1 cellular context compared by ENCODE assay signal in genomic region chr10:11699546-11700097, GRCh38.
TF ChIP-seq lines count a peak whose summit lies in the region.

No MANE protein-coding gene starts in this region.

TF ChIP-seq in HepG2, 621 proteins besides CTCF, POLR2A, EP300 and RAD21 (continued from another document and continues in another):
- no peak for TF ChIP-seq GPBP1L1 (CRISPR knock-in tag; IDR thresholded peaks at IDR 0.05)
- TF ChIP-seq JUN (CRISPR knock-in tag; IDR thresholded peaks at IDR 0.05) = peak; percentile 70; the same call in 1 of the 2 replicates
- peak; percentile 41; the same call in 1 of the 2 replicates for TF ChIP-seq NFATC3 (CRISPR knock-in tag; IDR thresholded peaks at IDR 0.05)
- peak; percentile 9; the same call in 1 of the 2 replicates for TF ChIP-seq ZNF652 (CRISPR knock-in tag; IDR thresholded peaks at IDR 0.05; ENCODE audit: borderline replicate concordance, low read depth)
- peak; percentile 56 for TF ChIP-seq ELF1 (CRISPR knock-in tag; IDR thresholded peaks at IDR 0.05)
- no peak for TF ChIP-seq SIN3B (IDR thresholded peaks at IDR 0.05; ENCODE audit: low read length)
- TF ChIP-seq CSRNP2 (CRISPR knock-in tag; conservative IDR thresholded peaks at IDR 0.05; ENCODE audit: low read depth) = no peak
- no peak for TF ChIP-seq CHCHD3 (CRISPR knock-in tag; IDR thresholded peaks at IDR 0.05)
- TF ChIP-seq ZNF546 (CRISPR knock-in tag; conservative IDR thresholded peaks at IDR 0.05) = no peak
- TF ChIP-seq CBFB (CRISPR knock-in tag; IDR thresholded peaks at IDR 0.05) = peak; percentile 92
- TF ChIP-seq GLI4 (CRISPR knock-in tag; IDR thresholded peaks at IDR 0.05; ENCODE audit: borderline replicate concordance) = peak; percentile 61; the same call in 1 of the 2 replicates
- TF ChIP-seq ZFP62 (CRISPR knock-in tag; IDR thresholded peaks at IDR 0.05) = no peak
- no peak for TF ChIP-seq ZSCAN12 (CRISPR knock-in tag; IDR thresholded peaks at IDR 0.05)
- TF ChIP-seq ATF3 (CRISPR knock-in tag; IDR thresholded peaks at IDR 0.05) = no peak
- peak; percentile 95 for TF ChIP-seq ZNF788 (CRISPR knock-in tag; IDR thresholded peaks at IDR 0.05; ENCODE audit: borderline replicate concordance)
- TF ChIP-seq NFAT5 (CRISPR knock-in tag; IDR thresholded peaks at IDR 0.05) = no peak
- TF ChIP-seq POLR2G (IDR thresholded peaks at IDR 0.05; ENCODE audit: low read depth, low read length) = peak; percentile 57; the same call in 1 of the 2 replicates
- TF ChIP-seq NBN (conservative IDR thresholded peaks at IDR 0.05) = no peak
- peak; percentile 68; the same call in 1 of the 2 replicates for TF ChIP-seq ARID3A (IDR thresholded peaks at IDR 0.05; ENCODE audit: low read depth, low read length)
- peak; percentile 52; the same call in 1 of the 2 replicates for TF ChIP-seq ZBTB20 (CRISPR knock-in tag; IDR thresholded peaks at IDR 0.05; ENCODE audit: borderline replicate concordance, low read depth)
- peak; percentile 87; the same call in 1 of the 2 replicates for TF ChIP-seq MIER3 (CRISPR knock-in tag; IDR thresholded peaks at IDR 0.05; ENCODE audit: borderline replicate concordance)
- 0 out of 2 replicates have a peak, but pooled peaks have one; percentile 60 for TF ChIP-seq ARID2 (CRISPR knock-in tag; IDR thresholded peaks at IDR 0.05; ENCODE audit: borderline replicate concordance)
- TF ChIP-seq MED8 (CRISPR knock-in tag; IDR thresholded peaks at IDR 0.05; ENCODE audit: insufficient replicate concordance) = peak; percentile 74
- no peak for TF ChIP-seq DR1 (CRISPR knock-in tag; IDR thresholded peaks at IDR 0.05)
- peak; percentile 76 for TF ChIP-seq ZNF574 (CRISPR knock-in tag; IDR thresholded peaks at IDR 0.05)
- TF ChIP-seq RAD51 (IDR thresholded peaks at IDR 0.05; ENCODE audit: borderline replicate concordance) = no peak
- no peak for TF ChIP-seq ZNF10 (CRISPR knock-in tag; IDR thresholded peaks at IDR 0.05; ENCODE audit: borderline replicate concordance, low read depth)
- TF ChIP-seq REPIN1 (CRISPR knock-in tag; IDR thresholded peaks at IDR 0.05; ENCODE audit: borderline replicate concordance, low read depth) = peak; percentile 96
- TF ChIP-seq THAP9 (CRISPR knock-in tag; IDR thresholded peaks at IDR 0.05; ENCODE audit: borderline replicate concordance) = 0 out of 2 replicates have a peak, but pooled peaks have one; percentile 53
- peak; percentile 65 for TF ChIP-seq ZNF629 (CRISPR knock-in tag; conservative IDR thresholded peaks at IDR 0.05)
- no peak for TF ChIP-seq IRF1 (CRISPR knock-in tag; IDR thresholded peaks at IDR 0.05; ENCODE audit: low read depth)
- TF ChIP-seq AKNA (CRISPR knock-in tag; IDR thresholded peaks at IDR 0.05; ENCODE audit: borderline replicate concordance) = no peak
- no peak for TF ChIP-seq PHF5A (CRISPR knock-in tag; IDR thresholded peaks at IDR 0.05; ENCODE audit: low read depth, unreplicated experiment)
